31 cellular contexts compared by ENCODE assay signal in the genomic region with DNA sequence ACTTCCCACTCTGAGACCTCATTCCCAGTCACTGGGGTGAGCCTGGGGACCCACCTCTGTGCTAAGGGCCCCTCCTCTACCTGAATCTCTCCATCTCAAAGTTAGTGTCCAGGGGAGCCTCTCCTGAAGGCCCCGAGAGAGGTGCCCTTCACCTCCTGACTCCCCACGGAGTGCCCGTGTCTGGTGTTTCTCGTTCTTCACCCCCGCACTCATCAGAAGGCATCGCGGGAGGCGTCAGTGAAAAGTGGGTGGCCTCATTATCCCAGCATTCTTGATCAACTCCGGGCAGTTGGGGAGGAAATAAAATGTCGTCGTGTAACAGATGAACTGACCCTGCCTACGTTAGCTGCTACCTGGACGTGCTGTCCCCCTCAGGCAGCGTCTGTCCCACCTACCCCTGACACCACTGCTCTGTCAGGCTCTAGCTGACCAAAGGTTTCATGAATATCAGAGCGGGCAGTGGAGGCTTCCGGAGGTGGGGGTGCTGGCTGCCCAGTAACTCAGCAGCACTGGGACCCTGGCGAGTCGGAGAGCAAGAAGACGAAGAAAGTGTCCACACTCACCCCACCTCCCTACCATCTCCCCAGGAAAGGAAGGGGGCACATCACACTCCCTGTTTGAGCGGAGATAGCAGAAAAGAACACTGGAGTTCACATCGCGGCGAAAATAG.
"Had no signal": no experiment of that assay in that cellular context is flagged by ENCODE, and none has a peak within 500 bp of the region (broad histone marks: within the 10 kb centered on the region; RNA-seq: fewer than 3 reads in every experiment).

No MANE protein-coding gene starts in this region.

- H3K36me3 Mint-ChIP-seq: activated naive CD8-positive, alpha-beta T cell treated with anti-CD3 and anti-CD28 coated beads for 36 hours had no signal

- H3K27ac Mint-ChIP-seq: activated CD4-positive, alpha-beta T cell treated with anti-CD3 and anti-CD28 coated beads, Interleukin-2, amount 10 ng/mL, durations not matched to agents 24 days and 14 days; activated CD8-positive, alpha-beta T cell treated with anti-CD3 and anti-CD28 coated beads for 36 hours; activated naive CD8-positive, alpha-beta T cell treated with anti-CD3 and anti-CD28 coated beads for 36 hours; activated T-cell treated with anti-CD3 and anti-CD28 coated beads, Interleukin-2, amount 50 U/mL, for 72 hours; activated T-helper 17 cell treated with anti-CD3 and anti-CD28 coated beads, Interleukin-2, amount 50 U/mL, for 72 hours had no signal

- H3K4me1 Mint-ChIP-seq: activated CD4-positive, alpha-beta T cell treated with anti-CD3 and anti-CD28 coated beads, Interleukin-2, amount 10 ng/mL, durations not matched to agents 24 days and 14 days; activated naive CD8-positive, alpha-beta T cell treated with anti-CD3 and anti-CD28 coated beads for 36 hours; activated T-helper 17 cell treated with anti-CD3 and anti-CD28 coated beads, Interleukin-2, amount 50 U/mL, for 72 hours had no signal

- H3K9me3 Mint-ChIP-seq: activated naive CD8-positive, alpha-beta T cell treated with anti-CD3 and anti-CD28 coated beads for 36 hours; activated T-helper 17 cell treated with anti-CD3 and anti-CD28 coated beads, Interleukin-2, amount 50 U/mL, for 72 hours had no signal

- H3K27me3 ChIP-seq: ascending aorta, cardiac muscle cell, Peyer's patch had no signal

- H3K27ac ChIP-seq: ascending aorta, cardiac muscle cell, Peyer's patch, WERI-Rb-1 had no signal

- ATAC-seq: activated CD8-positive, alpha-beta T cell treated with anti-CD3 and anti-CD28 coated beads for 36 hours; activated T-cell treated with anti-CD3 and anti-CD28 coated beads, Interleukin-2, amount 50 U/mL, for 72 hours; activated T-helper 17 cell treated with anti-CD3 and anti-CD28 coated beads, Interleukin-2, amount 50 U/mL, for 72 hours; K562; PC-3; Right ventricle myocardium inferior had no signal

- H3K36me3 ChIP-seq: ascending aorta, cardiac muscle cell, Peyer's patch had no signal

- H3K27me3 Mint-ChIP-seq: activated CD4-positive, alpha-beta T cell treated with anti-CD3 and anti-CD28 coated beads, Interleukin-2, amount 10 ng/mL, durations not matched to agents 24 days and 14 days; activated CD8-positive, alpha-beta T cell treated with anti-CD3 and anti-CD28 coated beads for 36 hours; activated naive CD8-positive, alpha-beta T cell treated with anti-CD3 and anti-CD28 coated beads for 36 hours; activated T-helper 17 cell treated with anti-CD3 and anti-CD28 coated beads, Interleukin-2, amount 50 U/mL, for 72 hours had no signal

- H3K9me3 ChIP-seq: ascending aorta, Peyer's patch had no signal

- H3K4me3 Mint-ChIP-seq: activated CD4-positive, alpha-beta T cell treated with anti-CD3 and anti-CD28 coated beads, Interleukin-2, amount 10 ng/mL, durations not matched to agents 24 days and 14 days; activated CD8-positive, alpha-beta T cell treated with anti-CD3 and anti-CD28 coated beads for 36 hours; activated naive CD8-positive, alpha-beta T cell treated with anti-CD3 and anti-CD28 coated beads for 36 hours; activated T-cell treated with anti-CD3 and anti-CD28 coated beads, Interleukin-2, amount 50 U/mL, for 72 hours; activated T-helper 17 cell treated with anti-CD3 and anti-CD28 coated beads, Interleukin-2, amount 50 U/mL, for 72 hours had no signal

- DNase-seq: activated CD4-positive, alpha-beta T cell treated with anti-CD3 and anti-CD28 coated beads for 1 hour; activated CD4-positive, alpha-beta T cell treated with anti-CD3 and anti-CD28 coated beads, Interleukin-2, amount 10 ng/mL, durations not matched to agents 24 days and 14 days; activated CD4-positive, alpha-beta T cell treated with anti-CD3 and anti-CD28 coated beads, Interleukin-2, amount 50 U/mL, for 4 hours; activated CD4-positive, CD25-positive, alpha-beta regulatory T cell; activated CD8-positive, alpha-beta T cell treated with anti-CD3 and anti-CD28 coated beads for 36 hours; activated naive CD4-positive, alpha-beta T cell; activated naive CD4-positive, alpha-beta T cell treated with anti-CD3 and anti-CD28 coated beads, Interleukin-2, amount 50 U/mL, for 16 hours; activated naive CD8-positive, alpha-beta T cell treated with anti-CD3 and anti-CD28 coated beads for 36 hours; activated T-cell treated with anti-CD3 and anti-CD28 coated beads, Interleukin-2, amount 50 U/mL, for 1 hour; activated T-cell treated with anti-CD3 and anti-CD28 coated beads, Interleukin-2, amount 50 U/mL, for 72 hours; amniotic stem cell; NCI-H1105; NCI-H1417 treated with DMSO at 0.1 percent for 48 hours; NCI-H1694 treated with DMSO at 0.1 percent for 48 hours; NCI-H2029; NCI-H345; NCI-H524 treated with DMSO at 0.1 percent for 48 hours; NCI-H748 treated with DMSO at 0.1 percent for 48 hours; NK-92 treated with Interleukin-12 subunit alpha and Interleukin-12 subunit beta, amount 100 ng/mL, for 24 hours; PC-3; RPMI8226; SW 1271; T-helper 1 cell; T1000; WERI-Rb-1 had no signal

- H3K4me3 ChIP-seq: ascending aorta, cardiac muscle cell, K562, Peyer's patch had no signal

- H3K4me1 ChIP-seq: ascending aorta, Peyer's patch had no signal
